In genomic region chr9:137749511-137749910, GRCh38 we compare ENCODE assay signal across 17 cellular contexts.
DNase-seq lines count a peak whose midpoint lies in the region; ATAC-seq and TF ChIP-seq lines count a peak whose summit lies in the region.
"Had no signal": no experiment of that assay in that cellular context is flagged by ENCODE, and none has a peak within 500 bp of the region (broad histone marks: within the 10 kb centered on the region; RNA-seq: fewer than 3 reads in every experiment).

No MANE protein-coding gene starts in this region.

- no peaks in the 10 kb centered on the region for H3K27me3 ChIP-seq in OCI-LY3 (ENCODE audit: low read depth, low read length)
- H3K27me3 ChIP-seq: BLaER1, MG63, SJCRH30 had no signal

- no peaks in the 10 kb centered on the region for H4K20me1 ChIP-seq in OCI-LY3 (ENCODE audit: insufficient read depth, low read length)

- H3K4me1 Mint-ChIP-seq in activated T-cell treated with anti-CD3 and anti-CD28 coated beads, Interleukin-2, amount 50 U/mL, for 72 hours (ENCODE audit: low read depth) = peaks cover 16% of the 10 kb centered on the region
- H3K4me1 Mint-ChIP-seq in memory B cell = peaks cover 21% of the 10 kb centered on the region
- H3K4me1 Mint-ChIP-seq in stimulated activated effector memory CD8-positive, alpha-beta T cell treated with anti-CD3 and anti-CD28 coated beads, Interleukin-12 subunit alpha, Interleukin-12 subunit beta, amount 100 ng/mL, for 72 hours = peaks cover 24% of the 10 kb centered on the region

- ATAC-seq in activated T-cell treated with anti-CD3 and anti-CD28 coated beads, Interleukin-2, amount 50 U/mL, for 72 hours (replicated peaks in 1 of 2) = no peak
- ATAC-seq in memory B cell (ENCODE audit: low read depth) = no peak
- no peak for ATAC-seq in stimulated activated effector memory CD8-positive, alpha-beta T cell treated with anti-CD3 and anti-CD28 coated beads, Interleukin-12 subunit alpha, Interleukin-12 subunit beta, amount 100 ng/mL, for 72 hours

- H3K9me3 ChIP-seq in OCI-LY3 (ENCODE audit: insufficient read depth, low read length) = no peaks in the 10 kb centered on the region
- H3K9me3 ChIP-seq: MG63, SJCRH30 had no signal

- H3K4me3 ChIP-seq in OCI-LY3 (ENCODE audit: low read length) = no peak overlapping the region
- H3K4me3 ChIP-seq: BLaER1, MG63, SJCRH30 had no signal

- no peak for DNase-seq in activated T-cell treated with anti-CD3 and anti-CD28 coated beads, Interleukin-2, amount 50 U/mL, for 72 hours
- DNase-seq in activated T-cell treated with anti-CD3 and anti-CD28 coated beads for 4 hours (no peak), memory B cell (ENCODE audit: low spot score in 2 of 2) (no peak), HT-29 (ENCODE audit: low spot score) (no peak), mesenteric fat pad (ENCODE audit: low spot score) (no peak), pons (ENCODE audit: low spot score) (no peak)
- DNase-seq in stimulated activated effector memory CD8-positive, alpha-beta T cell treated with anti-CD3 and anti-CD28 coated beads, Interleukin-12 subunit alpha, Interleukin-12 subunit beta, amount 100 ng/mL, for 72 hours (ENCODE audit: low spot score in 2 of 2) = no peak
- DNase-seq: GF-D8, MG63, NCI-H1105 treated with DMSO at 0.1 percent for 48 hours, NCI-H187 treated with DMSO at 0.1 percent for 48 hours, NCI-H446 treated with DMSO at 0.1 percent for 48 hours, NCI-H748 treated with DMSO at 0.1 percent for 48 hours, RPMI8226, SJCRH30 had no signal

- H3K4me2 ChIP-seq in OCI-LY3 (ENCODE audit: low read length) = peak overlapping the region; percentile 43
- H3K4me2 ChIP-seq: BLaER1 had no signal

- H3K27ac Mint-ChIP-seq in activated T-cell treated with anti-CD3 and anti-CD28 coated beads, Interleukin-2, amount 50 U/mL, for 72 hours = peak overlapping the region; percentile 83
- H3K27ac Mint-ChIP-seq in memory B cell = peak overlapping the region; percentile 53
- H3K27ac Mint-ChIP-seq in stimulated activated effector memory CD8-positive, alpha-beta T cell treated with anti-CD3 and anti-CD28 coated beads, Interleukin-12 subunit alpha, Interleukin-12 subunit beta, amount 100 ng/mL, for 72 hours = peak overlapping the region; percentile 66

- no peak for TF ChIP-seq CTCF in OCI-LY3 (IDR thresholded peaks at IDR 0.05; ENCODE audit: low read depth, low read length)

- H3K9me3 Mint-ChIP-seq in activated T-cell treated with anti-CD3 and anti-CD28 coated beads, Interleukin-2, amount 50 U/mL, for 72 hours = peaks cover 0 to 1% of the 10 kb centered on the region in 2 donors
- H3K9me3 Mint-ChIP-seq in memory B cell = no peaks in the 10 kb centered on the region
- no peaks in the 10 kb centered on the region for H3K9me3 Mint-ChIP-seq in stimulated activated effector memory CD8-positive, alpha-beta T cell treated with anti-CD3 and anti-CD28 coated beads, Interleukin-12 subunit alpha, Interleukin-12 subunit beta, amount 100 ng/mL, for 72 hours

- peaks cover 58% of the 10 kb centered on the region for H3K4me1 ChIP-seq in OCI-LY3 (ENCODE audit: low read length)

- no peak overlapping the region for H2AFZ ChIP-seq in OCI-LY3 (ENCODE audit: low read depth, low read length)

- H3K36me3 Mint-ChIP-seq in activated T-cell treated with anti-CD3 and anti-CD28 coated beads, Interleukin-2, amount 50 U/mL, for 72 hours (ENCODE audit: insufficient read depth in 2 of 2) = peaks cover 6 to 27% of the 10 kb centered on the region in 2 donors
- H3K36me3 Mint-ChIP-seq in memory B cell = peaks cover 26% of the 10 kb centered on the region
- H3K36me3 Mint-ChIP-seq in stimulated activated effector memory CD8-positive, alpha-beta T cell treated with anti-CD3 and anti-CD28 coated beads, Interleukin-12 subunit alpha, Interleukin-12 subunit beta, amount 100 ng/mL, for 72 hours = peaks cover 87% of the 10 kb centered on the region

- no peak overlapping the region for H3K4me3 Mint-ChIP-seq in activated T-cell treated with anti-CD3 and anti-CD28 coated beads, Interleukin-2, amount 50 U/mL, for 72 hours
- no peak overlapping the region for H3K4me3 Mint-ChIP-seq in memory B cell
- H3K4me3 Mint-ChIP-seq in stimulated activated effector memory CD8-positive, alpha-beta T cell treated with anti-CD3 and anti-CD28 coated beads, Interleukin-12 subunit alpha, Interleukin-12 subunit beta, amount 100 ng/mL, for 72 hours = no peak overlapping the region

- no peaks in the 10 kb centered on the region for H3K27me3 Mint-ChIP-seq in activated T-cell treated with anti-CD3 and anti-CD28 coated beads, Interleukin-2, amount 50 U/mL, for 72 hours (ENCODE audit: low read depth)
- H3K27me3 Mint-ChIP-seq in memory B cell = no peaks in the 10 kb centered on the region

- H3K36me3 ChIP-seq in OCI-LY3 (replicated peaks; ENCODE audit: low read depth, low read length) = peaks cover 79% of the 10 kb centered on the region

- peaks cover 47% of the 10 kb centered on the region for H3K79me2 ChIP-seq in OCI-LY3 (ENCODE audit: low read length)

- peak overlapping the region; percentile 97 for H3K27ac ChIP-seq in OCI-LY3 (ENCODE audit: low read length)
- H3K27ac ChIP-seq: BLaER1, SJCRH30 had no signal

- H3K9ac ChIP-seq in OCI-LY3 (ENCODE audit: low read length) = peak overlapping the region; percentile 58; the same call in 1 of the 2 replicates
- H3K9ac ChIP-seq: BLaER1 had no signal
